Comparison of ENCODE assay signal across 15 cellular contexts in genomic region chr17:65172511-65173136, GRCh38.
"Had no signal": no experiment of that assay in that cellular context is flagged by ENCODE, and none has a peak within 500 bp of the region (broad histone marks: within the 10 kb centered on the region; RNA-seq: fewer than 3 reads in every experiment).

No MANE protein-coding gene starts in this region.

- H3K9ac ChIP-seq: SK-N-SH had no signal

- H3K4me1 ChIP-seq: tibial nerve had no signal

- H3K4me2 ChIP-seq: SK-N-SH had no signal

- H3K27me3 ChIP-seq: left lung, tibial nerve had no signal

- H3K27me3 Mint-ChIP-seq: activated CD4-positive, alpha-beta T cell treated with anti-CD3 and anti-CD28 coated beads for 36 hours; activated naive CD8-positive, alpha-beta T cell; brain; central memory CD8-positive, alpha-beta T cell; naive thymus-derived CD8-positive, alpha-beta T cell; T-cell had no signal

- H3K9me3 ChIP-seq: left lung, SK-N-SH, tibial nerve had no signal

- H3K36me3 Mint-ChIP-seq: activated naive CD8-positive, alpha-beta T cell; brain; naive thymus-derived CD8-positive, alpha-beta T cell; T-cell had no signal

- H3K36me3 ChIP-seq: left lung had no signal

- DNase-seq: amniotic stem cell, hippocampal formation, left lung, mammary epithelial cell, posterior cingulate gyrus had no signal

- H3K4me3 ChIP-seq: coronary artery, left lung, tibial nerve had no signal

- H3K27ac Mint-ChIP-seq: activated naive CD8-positive, alpha-beta T cell; stimulated activated effector memory CD8-positive, alpha-beta T cell treated with anti-CD3 and anti-CD28 coated beads, Interleukin-12 subunit alpha, Interleukin-12 subunit beta, amount 100 ng/mL, for 72 hours had no signal

- H3K27ac ChIP-seq: coronary artery, left lung, tibial nerve had no signal

- H3K4me3 Mint-ChIP-seq: activated CD4-positive, alpha-beta T cell treated with anti-CD3 and anti-CD28 coated beads for 36 hours; brain; central memory CD8-positive, alpha-beta T cell; stimulated activated effector memory CD8-positive, alpha-beta T cell treated with anti-CD3 and anti-CD28 coated beads, Interleukin-12 subunit alpha, Interleukin-12 subunit beta, amount 100 ng/mL, for 72 hours had no signal
